ENCODE assay signal across 2 cellular contexts in genomic region chr1:28374297-28374696, GRCh38.
TF ChIP-seq lines count a peak whose summit lies in the region.

No MANE protein-coding gene starts in this region.

TF ChIP-seq in HEK293, 187 proteins besides CTCF, POLR2A, EP300 and RAD21 (continued from another document):
- TF ChIP-seq PRDM4 (tag by site-specific recombination; IDR thresholded peaks at IDR 0.05): 0 out of 2 replicates have a peak, but pooled peaks have one; percentile 25
- TF ChIP-seq ZNF10 (tag by site-specific recombination; IDR thresholded peaks at IDR 0.05): peak; percentile 52; the same call in 1 of the 2 replicates
- TF ChIP-seq PRDM1 (tag by site-specific recombination; IDR thresholded peaks at IDR 0.05): peak; percentile 46; the same call in 1 of the 2 replicates
- TF ChIP-seq PRDM6 (tag by site-specific recombination; IDR thresholded peaks at IDR 0.05): peak; percentile 45; the same call in 1 of the 2 replicates
- TF ChIP-seq ZNF133 (tag by site-specific recombination; IDR thresholded peaks at IDR 0.05): no peak

TF ChIP-seq in WTC11, 78 proteins besides CTCF, POLR2A, EP300 and RAD21 (continued from another document):
- TF ChIP-seq ARID4B (CRISPR knock-in tag; IDR thresholded peaks at IDR 0.05; ENCODE audit: borderline replicate concordance) (no peak), FOXK1 (CRISPR knock-in tag; IDR thresholded peaks at IDR 0.05) (no peak), SMAD4 (CRISPR knock-in tag; IDR thresholded peaks at IDR 0.05) (no peak), ZNF317 (CRISPR knock-in tag; IDR thresholded peaks at IDR 0.05; ENCODE audit: borderline replicate concordance, low read depth) (no peak), AFF4 (CRISPR knock-in tag; IDR thresholded peaks at IDR 0.05; ENCODE audit: borderline replicate concordance) (no peak), E2F1 (CRISPR knock-in tag; IDR thresholded peaks at IDR 0.05) (no peak), GABPB1 (CRISPR knock-in tag; IDR thresholded peaks at IDR 0.05) (no peak), ZNF138 (CRISPR knock-in tag; conservative IDR thresholded peaks at IDR 0.05) (no peak), JUN (CRISPR knock-in tag; IDR thresholded peaks at IDR 0.05) (no peak)
